2 cellular contexts compared by ENCODE assay signal in genomic region chr15:88681610-88682221, GRCh38.
TF ChIP-seq lines count a peak whose summit lies in the region.

No MANE protein-coding gene starts in this region.

TF ChIP-seq in SK-N-SH, 30 proteins besides CTCF, POLR2A, EP300 and RAD21 (continued from another document):
- TF ChIP-seq REST (IDR thresholded peaks at IDR 0.05; ENCODE audit: low read depth, low read length): no peak
- no peak for TF ChIP-seq NRF1 (IDR thresholded peaks at IDR 0.05; ENCODE audit: low read depth, low read length)
- no peak for TF ChIP-seq USF2 (IDR thresholded peaks at IDR 0.05; ENCODE audit: borderline replicate concordance, low read depth, low read length)

TF ChIP-seq in SK-N-SH treated with all-trans-retinoic acid at 6 μM for 48 hours, 23 proteins besides CTCF, POLR2A, EP300 and RAD21 (continued from another document):
- TF ChIP-seq PATZ1 (CRISPR knock-in tag; IDR thresholded peaks at IDR 0.05; ENCODE audit: borderline replicate concordance) (no peak), TOX (CRISPR knock-in tag; IDR thresholded peaks at IDR 0.05; ENCODE audit: borderline replicate concordance) (no peak), BACH2 (CRISPR knock-in tag; IDR thresholded peaks at IDR 0.05; ENCODE audit: borderline replicate concordance) (no peak), ESRRG (CRISPR knock-in tag; IDR thresholded peaks at IDR 0.05) (no peak)
TF ChIP-seq in SK-N-SH treated with all-trans-retinoic acid at 6 μM for 48 hours: peak in this region for 0.
